Comparison of ENCODE assay signal across 1 cellular context in the genomic region with DNA sequence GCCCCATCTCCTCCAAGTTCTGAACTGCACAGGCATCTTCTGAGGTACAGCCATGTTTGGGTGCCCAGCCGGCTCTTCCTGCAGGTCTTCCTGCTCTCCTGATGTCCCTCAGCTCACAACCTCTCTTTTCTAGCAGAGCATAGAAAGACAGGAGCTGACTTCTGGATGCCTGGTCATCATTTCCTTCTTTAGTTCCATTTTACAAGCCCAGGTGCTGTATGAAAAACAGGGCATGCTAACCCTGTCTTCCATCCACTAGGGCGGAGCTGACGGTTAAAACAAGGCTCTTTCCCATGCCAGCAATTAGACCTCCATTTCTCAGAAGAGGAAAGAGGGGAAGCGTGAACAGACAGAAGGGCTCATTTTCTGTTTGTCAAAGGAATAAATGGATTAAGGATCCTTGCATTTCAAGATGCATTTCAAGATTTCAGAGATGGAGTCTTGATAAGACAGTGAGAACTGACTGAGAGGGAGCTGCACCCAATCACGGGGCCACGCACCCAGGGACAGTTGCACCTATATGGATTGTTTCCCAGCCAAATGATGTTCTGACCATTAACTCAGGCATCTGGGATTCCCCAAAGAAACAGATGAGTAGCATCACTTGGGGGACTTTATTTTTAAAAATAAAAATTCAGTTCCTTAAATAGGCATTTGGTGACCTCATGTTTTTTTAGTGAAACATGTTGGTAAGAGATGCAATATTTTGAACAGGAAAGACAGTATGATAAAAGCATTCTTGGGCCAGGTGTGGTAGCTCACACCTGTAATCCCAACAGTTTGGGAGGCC.
TF ChIP-seq lines count a peak whose summit lies in the region.

No MANE protein-coding gene starts in this region.

TF ChIP-seq in H1, 55 proteins besides CTCF, POLR2A, EP300 and RAD21:
- no peak for TF ChIP-seq ASH2L (IDR thresholded peaks at IDR 0.05; ENCODE audit: low read length)
- no peak for TF ChIP-seq SIN3A (conservative IDR thresholded peaks at IDR 0.05 in 1 of 2, IDR thresholded peaks at IDR 0.05 in 1 of 2; ENCODE audit: low read depth in 1 of 2, low read length in 2 of 2)
- TF ChIP-seq CEBPB (IDR thresholded peaks at IDR 0.05; ENCODE audit: low read depth, low read length): no peak
- no peak for TF ChIP-seq CHD1 (IDR thresholded peaks at IDR 0.05; ENCODE audit: low read depth, low read length)
- no peak for TF ChIP-seq NANOG (IDR thresholded peaks at IDR 0.05; ENCODE audit: insufficient read depth, low read depth, low read length, poor library complexity, severe bottlenecking)
- TF ChIP-seq SAP30 (IDR thresholded peaks at IDR 0.05; ENCODE audit: insufficient read depth, insufficient replicate concordance, low read length): no peak
- no peak for TF ChIP-seq SIRT6 (IDR thresholded peaks at IDR 0.05; ENCODE audit: low read length)
- TF ChIP-seq TCF12 (IDR thresholded peaks at IDR 0.05; ENCODE audit: low read depth, low read length): no peak
TF ChIP-seq in H1: peak in this region for 0.
